ENCODE assay signal across 8 cellular contexts in the genomic region with DNA sequence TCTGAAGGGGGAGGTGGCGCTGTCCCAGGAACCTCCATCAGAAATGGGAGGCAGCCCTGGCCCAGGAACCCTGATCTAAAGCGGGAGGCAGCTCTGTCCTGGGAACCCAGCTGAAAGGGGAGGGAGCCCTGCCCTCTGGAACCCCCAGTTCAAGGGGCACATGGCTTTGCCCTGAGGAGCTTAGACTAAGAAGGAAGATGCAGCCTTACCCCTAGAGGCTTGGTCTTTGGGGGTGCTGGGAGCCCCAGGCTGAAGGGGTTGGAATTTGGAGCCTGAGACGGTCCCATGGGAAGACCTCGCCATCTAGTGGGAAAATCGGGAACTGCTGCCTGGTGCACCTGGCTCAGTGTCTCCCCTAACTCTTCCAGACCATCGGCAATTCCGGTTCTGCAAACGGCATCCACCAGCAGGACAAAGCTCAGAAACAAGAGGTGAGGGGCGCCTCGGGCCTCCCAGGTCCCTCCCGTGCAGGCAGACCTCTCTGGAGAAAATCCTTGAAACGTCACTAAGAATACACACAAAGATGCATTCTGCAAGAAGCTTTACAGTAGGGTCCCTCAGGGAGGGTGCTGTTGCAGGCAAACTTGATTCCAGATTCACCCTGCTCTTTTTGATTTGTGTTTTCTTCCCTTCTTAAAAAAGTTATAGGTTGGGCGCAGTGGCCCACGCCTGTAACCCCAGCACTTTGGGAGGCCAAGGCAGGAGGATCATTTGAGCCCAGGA. TPM values are rescaled to one million over a fixed set of nuclear protein-coding genes. Genes with fewer than 3 reads are reported as not detected.
DNase-seq lines count a peak whose midpoint lies in the region; ATAC-seq and TF ChIP-seq lines count a peak whose summit lies in the region.

No MANE protein-coding gene starts in this region.

- TF ChIP-seq CTCF in AG04450 (IDR thresholded peaks at IDR 0.05; ENCODE audit: low read depth, low read length) (peak; percentile 98), GM13977 (IDR thresholded peaks at IDR 0.05; ENCODE audit: extremely low read depth, insufficient read depth, missing control alignments) (peak; percentile 88)

- H3K9me3 ChIP-seq in AG04450 (ENCODE audit: control insufficient read depth, insufficient read depth, low read length), result no peaks in the 10 kb centered on the region; the same call in 1 of the 2 replicates

- H4K5ac ChIP-seq in mesendoderm (ENCODE audit: low read length), result no peak overlapping the region

- H3K4ac ChIP-seq in mesendoderm (ENCODE audit: low read depth, low read length), result no peak overlapping the region

- H4K8ac ChIP-seq in mesendoderm (ENCODE audit: low read depth, low read length), result no peak overlapping the region

- in situ Hi-C loops in GM13977 (cut with MboI; ENCODE audit: low pct_unique_long_range_greater_than_20kb, low sequenced_read_pairs, unreplicated experiment), result loop anchor here (5.0 to 10.0 kb wide), 2 partner anchors 194 to 336 kb away; no protein-coding TSS in a partner anchor

- H2BK15ac ChIP-seq in mesendoderm (replicated peaks; ENCODE audit: low read depth), result no peak overlapping the region

- no peak overlapping the region for H3K56ac ChIP-seq in mesendoderm (ENCODE audit: low read length)

- no peak overlapping the region for H3K4me2 ChIP-seq in mesendoderm (ENCODE audit: low read length)

- no CpG with 5 or more reads among the region's 14 CpGs for WGBS in mesendoderm (ENCODE audit: extremely low coverage, insufficient coverage, low lambda C conversion rate)

- no peaks in the 10 kb centered on the region for H3K4me1 ChIP-seq in mesendoderm (ENCODE audit: control insufficient read depth, low read depth, low read length)

- no peak overlapping the region for H2BK120ac ChIP-seq in mesendoderm (ENCODE audit: low read depth, low read length)

- POLR2A ChIA-PET in AG04450 (lab: Yijun Ruan, JAX), result interaction anchor here (0.6 kb wide), 1 partner anchor 635 kb away, joined by 13 read pairs; no protein-coding TSS in a partner anchor

- no peak overlapping the region for H3K9ac ChIP-seq in mesendoderm (ENCODE audit: low read length)

- no peak overlapping the region for H3K4me3 ChIP-seq in AG04450 (ENCODE audit: low read depth, low read length)
- H3K4me3 ChIP-seq in mesendoderm (ENCODE audit: low read length), result no peak overlapping the region

- H3K23ac ChIP-seq in mesendoderm (ENCODE audit: low read length), result no peak overlapping the region

- no peaks in the 10 kb centered on the region for H3K27me3 ChIP-seq in AG04450 (ENCODE audit: control insufficient read depth, insufficient read depth, low read length)
- no peaks in the 10 kb centered on the region for H3K27me3 ChIP-seq in mesendoderm (ENCODE audit: insufficient read depth, low read length, poor library complexity)

- H3K18ac ChIP-seq in mesendoderm (ENCODE audit: low read length), result no peak overlapping the region

- CTCF ChIA-PET in AG04450 (lab: Charles Lee), result interaction anchor here (0.6 to 3.4 kb wide), 52 partner anchors 9 to 547 kb away, joined by 3 to 168 read pairs (median 4); a partner anchor contains a TSS

- ATAC-seq in GM18519 (IDR thresholded peaks at IDR 0.05; ENCODE audit: low FRiP score, unreplicated experiment), result no peak

- H3K27ac ChIP-seq in AG04450 (ENCODE audit: low read depth, low read length) (no peak overlapping the region), mesendoderm (ENCODE audit: low read depth, low read length) (no peak overlapping the region)

- H3K36me3 ChIP-seq in mesendoderm (ENCODE audit: control insufficient read depth, insufficient read depth, low read length), result no peaks in the 10 kb centered on the region

- H2AK5ac ChIP-seq in mesendoderm (ENCODE audit: low read length), result no peak overlapping the region

- H3K79me1 ChIP-seq in mesendoderm (ENCODE audit: low read length), result no peaks in the 10 kb centered on the region

- H2BK5ac ChIP-seq in mesendoderm (ENCODE audit: low read length), result no peak overlapping the region

- no peaks in the 10 kb centered on the region for H3K79me2 ChIP-seq in mesendoderm (ENCODE audit: control insufficient read depth, insufficient read depth, low read length)

- DNase-seq in AG04450 (ENCODE audit: low read depth, low spot score), result no peak
- DNase-seq in GM13977 (ENCODE audit: low spot score), result peak; percentile 83
- peak; percentile 62 for DNase-seq in NCI-H345 (lab: John Stamatoyannopoulos, UW)
- peak; percentile 82 to 86 for DNase-seq in activated CD4-positive, alpha-beta T cell treated with anti-CD3 and anti-CD28 coated beads, Interleukin-2, amount 50 U/mL, for 48 hours
- DNase-seq in ecto neural progenitor cell (ENCODE audit: low spot score), result peak; percentile 83
- DNase-seq in mesendoderm, result peak; percentile 76
- peak; percentile 45 to 72 for DNase-seq in stimulated activated CD8-positive, alpha-beta memory T cell treated with anti-CD3 and anti-CD28 coated beads, Interleukin-2, amount 100 ng/mL, for 48 hours (ENCODE audit: low read depth in 2 of 2)

RNA-seq across cellular contexts. Expression of a gene that starts 52.4 kb away (rescaled TPM):
- 23.5 and 27.3 TPM in 2 replicates for polyA plus RNA-seq in AG04450 (2011; rRNA removed)
- polyA minus RNA-seq in AG04450 (2011; rRNA and poly(A)+ RNA removed), result 28.1 and 37.7 TPM in 2 replicates
- 29.8 TPM for polyA plus RNA-seq in mesendoderm (2013, experiment 1 of 2)
- 29.0 TPM for polyA plus RNA-seq in mesendoderm (2013, experiment 2 of 2)
